In the genomic region with DNA sequence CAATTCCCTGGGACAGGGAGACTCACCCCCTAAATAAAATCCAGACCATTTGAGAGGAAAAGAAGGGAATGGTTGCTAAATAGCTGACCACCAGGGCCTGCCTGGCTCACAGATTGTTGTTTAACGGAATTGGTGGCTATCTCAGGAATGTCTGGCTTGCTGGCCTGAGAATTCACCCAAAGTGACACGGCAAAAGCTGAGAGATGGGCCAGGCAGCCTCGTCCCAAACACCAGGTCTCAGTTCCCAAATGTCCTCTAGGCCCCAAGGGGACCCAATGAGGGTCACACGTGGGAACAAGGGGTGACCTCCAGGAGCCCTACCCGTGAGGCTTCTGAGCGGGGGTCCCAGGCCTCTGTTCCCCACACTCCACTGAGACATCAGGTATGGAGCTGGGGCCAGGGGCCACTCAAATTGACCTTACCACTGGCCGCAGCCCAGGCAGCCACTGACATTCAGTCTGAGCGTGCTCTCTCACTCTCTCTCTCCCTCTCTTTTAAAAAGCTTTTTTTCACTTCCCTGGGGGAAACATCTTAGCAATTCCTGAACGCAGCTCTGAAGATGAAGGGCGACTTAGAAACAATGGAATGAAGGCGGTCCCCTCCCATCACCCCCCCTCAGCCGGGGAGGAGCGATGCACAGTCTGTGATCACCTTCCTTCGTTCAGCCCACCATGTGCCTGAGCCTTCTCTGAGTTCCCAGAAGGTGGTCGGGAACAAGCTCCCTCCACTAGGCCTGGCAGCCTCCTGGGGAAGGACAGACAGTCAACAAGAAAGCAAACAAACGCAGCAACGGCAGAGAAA, we compare ENCODE assay signal across 1 cellular context.
A peak's percentile ranks its signal among the peaks of the same experiment; 100 is the strongest.
TF ChIP-seq lines count a peak whose summit lies in the region.

No MANE protein-coding gene starts in this region.

TF ChIP-seq in HepG2, 621 proteins besides CTCF, POLR2A, EP300 and RAD21:
- no peak for TF ChIP-seq ZNF709 (CRISPR knock-in tag; IDR thresholded peaks at IDR 0.05)
- TF ChIP-seq NCOR1 (IDR thresholded peaks at IDR 0.05; ENCODE audit: borderline replicate concordance, low read length): no peak
- TF ChIP-seq MAZ (IDR thresholded peaks at IDR 0.05; ENCODE audit: borderline replicate concordance, low read depth, low read length): no peak
- no peak for TF ChIP-seq MAZ (CRISPR knock-in tag; IDR thresholded peaks at IDR 0.05; ENCODE audit: low read depth)
- TF ChIP-seq ZNF451 (CRISPR knock-in tag; IDR thresholded peaks at IDR 0.05): no peak
- no peak for TF ChIP-seq ZMAT3 (CRISPR knock-in tag; conservative IDR thresholded peaks at IDR 0.05)
- TF ChIP-seq, protein P1, sequence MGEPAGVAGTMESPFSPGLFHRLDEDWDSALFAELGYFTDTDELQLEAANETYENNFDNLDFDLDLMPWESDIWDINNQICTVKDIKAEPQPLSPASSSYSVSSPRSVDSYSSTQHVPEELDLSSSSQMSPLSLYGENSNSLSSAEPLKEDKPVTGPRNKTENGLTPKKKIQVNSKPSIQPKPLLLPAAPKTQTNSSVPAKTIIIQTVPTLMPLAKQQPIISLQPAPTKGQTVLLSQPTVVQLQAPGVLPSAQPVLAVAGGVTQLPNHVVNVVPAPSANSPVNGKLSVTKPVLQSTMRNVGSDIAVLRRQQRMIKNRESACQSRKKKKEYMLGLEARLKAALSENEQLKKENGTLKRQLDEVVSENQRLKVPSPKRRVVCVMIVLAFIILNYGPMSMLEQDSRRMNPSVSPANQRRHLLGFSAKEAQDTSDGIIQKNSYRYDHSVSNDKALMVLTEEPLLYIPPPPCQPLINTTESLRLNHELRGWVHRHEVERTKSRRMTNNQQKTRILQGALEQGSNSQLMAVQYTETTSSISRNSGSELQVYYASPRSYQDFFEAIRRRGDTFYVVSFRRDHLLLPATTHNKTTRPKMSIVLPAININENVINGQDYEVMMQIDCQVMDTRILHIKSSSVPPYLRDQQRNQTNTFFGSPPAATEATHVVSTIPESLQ (CRISPR knock-in tag; conservative IDR thresholded peaks at IDR 0.05): no peak
- TF ChIP-seq NR3C1 (CRISPR knock-in tag; IDR thresholded peaks at IDR 0.05): no peak
- no peak for TF ChIP-seq PCBP1 (IDR thresholded peaks at IDR 0.05; ENCODE audit: borderline replicate concordance, low read depth, low read length)
- no peak for TF ChIP-seq JARID2 (CRISPR knock-in tag; IDR thresholded peaks at IDR 0.05; ENCODE audit: insufficient replicate concordance)
- TF ChIP-seq GLI4 (CRISPR knock-in tag; IDR thresholded peaks at IDR 0.05; ENCODE audit: borderline replicate concordance): no peak
- no peak for TF ChIP-seq SP140L (CRISPR knock-in tag; IDR thresholded peaks at IDR 0.05; ENCODE audit: borderline replicate concordance)
- TF ChIP-seq FIP1L1 (IDR thresholded peaks at IDR 0.05; ENCODE audit: borderline replicate concordance, insufficient read depth, low read depth, low read length): no peak
- TF ChIP-seq SIN3B (IDR thresholded peaks at IDR 0.05; ENCODE audit: low read length): no peak
- no peak for TF ChIP-seq ZFP1 (CRISPR knock-in tag; IDR thresholded peaks at IDR 0.05)
- TF ChIP-seq ZNF530 (CRISPR knock-in tag; IDR thresholded peaks at IDR 0.05; ENCODE audit: low read depth): no peak
- TF ChIP-seq LCORL (IDR thresholded peaks at IDR 0.05): no peak
- no peak for TF ChIP-seq LCORL (CRISPR knock-in tag; IDR thresholded peaks at IDR 0.05)
- TF ChIP-seq SRSF4 (IDR thresholded peaks at IDR 0.05; ENCODE audit: low read depth, low read length, poor library complexity, severe bottlenecking): no peak
- TF ChIP-seq NRL (CRISPR knock-in tag; IDR thresholded peaks at IDR 0.05; ENCODE audit: borderline replicate concordance): 0 out of 2 replicates have a peak, but pooled peaks have one; percentile 22
- no peak for TF ChIP-seq CCDC6 (CRISPR knock-in tag; IDR thresholded peaks at IDR 0.05)
- TF ChIP-seq TEAD3 (CRISPR knock-in tag; optimal IDR thresholded peaks at IDR 0.05; ENCODE audit: borderline replicate concordance): peak; percentile 42
- TF ChIP-seq, protein P2, sequence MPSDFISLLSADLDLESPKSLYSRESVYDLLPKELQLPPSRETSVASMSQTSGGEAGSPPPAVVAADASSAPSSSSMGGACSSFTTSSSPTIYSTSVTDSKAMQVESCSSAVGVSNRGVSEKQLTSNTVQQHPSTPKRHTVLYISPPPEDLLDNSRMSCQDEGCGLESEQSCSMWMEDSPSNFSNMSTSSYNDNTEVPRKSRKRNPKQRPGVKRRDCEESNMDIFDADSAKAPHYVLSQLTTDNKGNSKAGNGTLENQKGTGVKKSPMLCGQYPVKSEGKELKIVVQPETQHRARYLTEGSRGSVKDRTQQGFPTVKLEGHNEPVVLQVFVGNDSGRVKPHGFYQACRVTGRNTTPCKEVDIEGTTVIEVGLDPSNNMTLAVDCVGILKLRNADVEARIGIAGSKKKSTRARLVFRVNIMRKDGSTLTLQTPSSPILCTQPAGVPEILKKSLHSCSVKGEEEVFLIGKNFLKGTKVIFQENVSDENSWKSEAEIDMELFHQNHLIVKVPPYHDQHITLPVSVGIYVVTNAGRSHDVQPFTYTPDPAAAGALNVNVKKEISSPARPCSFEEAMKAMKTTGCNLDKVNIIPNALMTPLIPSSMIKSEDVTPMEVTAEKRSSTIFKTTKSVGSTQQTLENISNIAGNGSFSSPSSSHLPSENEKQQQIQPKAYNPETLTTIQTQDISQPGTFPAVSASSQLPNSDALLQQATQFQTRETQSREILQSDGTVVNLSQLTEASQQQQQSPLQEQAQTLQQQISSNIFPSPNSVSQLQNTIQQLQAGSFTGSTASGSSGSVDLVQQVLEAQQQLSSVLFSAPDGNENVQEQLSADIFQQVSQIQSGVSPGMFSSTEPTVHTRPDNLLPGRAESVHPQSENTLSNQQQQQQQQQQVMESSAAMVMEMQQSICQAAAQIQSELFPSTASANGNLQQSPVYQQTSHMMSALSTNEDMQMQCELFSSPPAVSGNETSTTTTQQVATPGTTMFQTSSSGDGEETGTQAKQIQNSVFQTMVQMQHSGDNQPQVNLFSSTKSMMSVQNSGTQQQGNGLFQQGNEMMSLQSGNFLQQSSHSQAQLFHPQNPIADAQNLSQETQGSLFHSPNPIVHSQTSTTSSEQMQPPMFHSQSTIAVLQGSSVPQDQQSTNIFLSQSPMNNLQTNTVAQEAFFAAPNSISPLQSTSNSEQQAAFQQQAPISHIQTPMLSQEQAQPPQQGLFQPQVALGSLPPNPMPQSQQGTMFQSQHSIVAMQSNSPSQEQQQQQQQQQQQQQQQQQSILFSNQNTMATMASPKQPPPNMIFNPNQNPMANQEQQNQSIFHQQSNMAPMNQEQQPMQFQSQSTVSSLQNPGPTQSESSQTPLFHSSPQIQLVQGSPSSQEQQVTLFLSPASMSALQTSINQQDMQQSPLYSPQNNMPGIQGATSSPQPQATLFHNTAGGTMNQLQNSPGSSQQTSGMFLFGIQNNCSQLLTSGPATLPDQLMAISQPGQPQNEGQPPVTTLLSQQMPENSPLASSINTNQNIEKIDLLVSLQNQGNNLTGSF (CRISPR knock-in tag; IDR thresholded peaks at IDR 0.05): no peak
- no peak for TF ChIP-seq TOE1 (CRISPR knock-in tag; IDR thresholded peaks at IDR 0.05)
- TF ChIP-seq, protein P3, sequence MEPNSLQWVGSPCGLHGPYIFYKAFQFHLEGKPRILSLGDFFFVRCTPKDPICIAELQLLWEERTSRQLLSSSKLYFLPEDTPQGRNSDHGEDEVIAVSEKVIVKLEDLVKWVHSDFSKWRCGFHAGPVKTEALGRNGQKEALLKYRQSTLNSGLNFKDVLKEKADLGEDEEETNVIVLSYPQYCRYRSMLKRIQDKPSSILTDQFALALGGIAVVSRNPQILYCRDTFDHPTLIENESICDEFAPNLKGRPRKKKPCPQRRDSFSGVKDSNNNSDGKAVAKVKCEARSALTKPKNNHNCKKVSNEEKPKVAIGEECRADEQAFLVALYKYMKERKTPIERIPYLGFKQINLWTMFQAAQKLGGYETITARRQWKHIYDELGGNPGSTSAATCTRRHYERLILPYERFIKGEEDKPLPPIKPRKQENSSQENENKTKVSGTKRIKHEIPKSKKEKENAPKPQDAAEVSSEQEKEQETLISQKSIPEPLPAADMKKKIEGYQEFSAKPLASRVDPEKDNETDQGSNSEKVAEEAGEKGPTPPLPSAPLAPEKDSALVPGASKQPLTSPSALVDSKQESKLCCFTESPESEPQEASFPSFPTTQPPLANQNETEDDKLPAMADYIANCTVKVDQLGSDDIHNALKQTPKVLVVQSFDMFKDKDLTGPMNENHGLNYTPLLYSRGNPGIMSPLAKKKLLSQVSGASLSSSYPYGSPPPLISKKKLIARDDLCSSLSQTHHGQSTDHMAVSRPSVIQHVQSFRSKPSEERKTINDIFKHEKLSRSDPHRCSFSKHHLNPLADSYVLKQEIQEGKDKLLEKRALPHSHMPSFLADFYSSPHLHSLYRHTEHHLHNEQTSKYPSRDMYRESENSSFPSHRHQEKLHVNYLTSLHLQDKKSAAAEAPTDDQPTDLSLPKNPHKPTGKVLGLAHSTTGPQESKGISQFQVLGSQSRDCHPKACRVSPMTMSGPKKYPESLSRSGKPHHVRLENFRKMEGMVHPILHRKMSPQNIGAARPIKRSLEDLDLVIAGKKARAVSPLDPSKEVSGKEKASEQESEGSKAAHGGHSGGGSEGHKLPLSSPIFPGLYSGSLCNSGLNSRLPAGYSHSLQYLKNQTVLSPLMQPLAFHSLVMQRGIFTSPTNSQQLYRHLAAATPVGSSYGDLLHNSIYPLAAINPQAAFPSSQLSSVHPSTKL (CRISPR knock-in tag; IDR thresholded peaks at IDR 0.05): no peak
- no peak for TF ChIP-seq ZNF251 (CRISPR knock-in tag; IDR thresholded peaks at IDR 0.05)
- TF ChIP-seq, protein P4, sequence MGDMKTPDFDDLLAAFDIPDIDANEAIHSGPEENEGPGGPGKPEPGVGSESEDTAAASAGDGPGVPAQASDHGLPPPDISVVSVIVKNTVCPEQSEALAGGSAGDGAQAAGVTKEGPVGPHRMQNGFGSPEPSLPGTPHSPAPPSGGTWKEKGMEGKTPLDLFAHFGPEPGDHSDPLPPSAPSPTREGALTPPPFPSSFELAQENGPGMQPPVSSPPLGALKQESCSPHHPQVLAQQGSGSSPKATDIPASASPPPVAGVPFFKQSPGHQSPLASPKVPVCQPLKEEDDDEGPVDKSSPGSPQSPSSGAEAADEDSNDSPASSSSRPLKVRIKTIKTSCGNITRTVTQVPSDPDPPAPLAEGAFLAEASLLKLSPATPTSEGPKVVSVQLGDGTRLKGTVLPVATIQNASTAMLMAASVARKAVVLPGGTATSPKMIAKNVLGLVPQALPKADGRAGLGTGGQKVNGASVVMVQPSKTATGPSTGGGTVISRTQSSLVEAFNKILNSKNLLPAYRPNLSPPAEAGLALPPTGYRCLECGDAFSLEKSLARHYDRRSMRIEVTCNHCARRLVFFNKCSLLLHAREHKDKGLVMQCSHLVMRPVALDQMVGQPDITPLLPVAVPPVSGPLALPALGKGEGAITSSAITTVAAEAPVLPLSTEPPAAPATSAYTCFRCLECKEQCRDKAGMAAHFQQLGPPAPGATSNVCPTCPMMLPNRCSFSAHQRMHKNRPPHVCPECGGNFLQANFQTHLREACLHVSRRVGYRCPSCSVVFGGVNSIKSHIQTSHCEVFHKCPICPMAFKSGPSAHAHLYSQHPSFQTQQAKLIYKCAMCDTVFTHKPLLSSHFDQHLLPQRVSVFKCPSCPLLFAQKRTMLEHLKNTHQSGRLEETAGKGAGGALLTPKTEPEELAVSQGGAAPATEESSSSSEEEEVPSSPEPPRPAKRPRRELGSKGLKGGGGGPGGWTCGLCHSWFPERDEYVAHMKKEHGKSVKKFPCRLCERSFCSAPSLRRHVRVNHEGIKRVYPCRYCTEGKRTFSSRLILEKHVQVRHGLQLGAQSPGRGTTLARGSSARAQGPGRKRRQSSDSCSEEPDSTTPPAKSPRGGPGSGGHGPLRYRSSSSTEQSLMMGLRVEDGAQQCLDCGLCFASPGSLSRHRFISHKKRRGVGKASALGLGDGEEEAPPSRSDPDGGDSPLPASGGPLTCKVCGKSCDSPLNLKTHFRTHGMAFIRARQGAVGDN (CRISPR knock-in tag; IDR thresholded peaks at IDR 0.05): peak; percentile 39
- TF ChIP-seq, protein P5, sequence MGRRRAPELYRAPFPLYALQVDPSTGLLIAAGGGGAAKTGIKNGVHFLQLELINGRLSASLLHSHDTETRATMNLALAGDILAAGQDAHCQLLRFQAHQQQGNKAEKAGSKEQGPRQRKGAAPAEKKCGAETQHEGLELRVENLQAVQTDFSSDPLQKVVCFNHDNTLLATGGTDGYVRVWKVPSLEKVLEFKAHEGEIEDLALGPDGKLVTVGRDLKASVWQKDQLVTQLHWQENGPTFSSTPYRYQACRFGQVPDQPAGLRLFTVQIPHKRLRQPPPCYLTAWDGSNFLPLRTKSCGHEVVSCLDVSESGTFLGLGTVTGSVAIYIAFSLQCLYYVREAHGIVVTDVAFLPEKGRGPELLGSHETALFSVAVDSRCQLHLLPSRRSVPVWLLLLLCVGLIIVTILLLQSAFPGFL (CRISPR knock-in tag; IDR thresholded peaks at IDR 0.05): no peak
- no peak for TF ChIP-seq ZNF235 (CRISPR knock-in tag; IDR thresholded peaks at IDR 0.05; ENCODE audit: borderline replicate concordance)
- TF ChIP-seq, protein P6, sequence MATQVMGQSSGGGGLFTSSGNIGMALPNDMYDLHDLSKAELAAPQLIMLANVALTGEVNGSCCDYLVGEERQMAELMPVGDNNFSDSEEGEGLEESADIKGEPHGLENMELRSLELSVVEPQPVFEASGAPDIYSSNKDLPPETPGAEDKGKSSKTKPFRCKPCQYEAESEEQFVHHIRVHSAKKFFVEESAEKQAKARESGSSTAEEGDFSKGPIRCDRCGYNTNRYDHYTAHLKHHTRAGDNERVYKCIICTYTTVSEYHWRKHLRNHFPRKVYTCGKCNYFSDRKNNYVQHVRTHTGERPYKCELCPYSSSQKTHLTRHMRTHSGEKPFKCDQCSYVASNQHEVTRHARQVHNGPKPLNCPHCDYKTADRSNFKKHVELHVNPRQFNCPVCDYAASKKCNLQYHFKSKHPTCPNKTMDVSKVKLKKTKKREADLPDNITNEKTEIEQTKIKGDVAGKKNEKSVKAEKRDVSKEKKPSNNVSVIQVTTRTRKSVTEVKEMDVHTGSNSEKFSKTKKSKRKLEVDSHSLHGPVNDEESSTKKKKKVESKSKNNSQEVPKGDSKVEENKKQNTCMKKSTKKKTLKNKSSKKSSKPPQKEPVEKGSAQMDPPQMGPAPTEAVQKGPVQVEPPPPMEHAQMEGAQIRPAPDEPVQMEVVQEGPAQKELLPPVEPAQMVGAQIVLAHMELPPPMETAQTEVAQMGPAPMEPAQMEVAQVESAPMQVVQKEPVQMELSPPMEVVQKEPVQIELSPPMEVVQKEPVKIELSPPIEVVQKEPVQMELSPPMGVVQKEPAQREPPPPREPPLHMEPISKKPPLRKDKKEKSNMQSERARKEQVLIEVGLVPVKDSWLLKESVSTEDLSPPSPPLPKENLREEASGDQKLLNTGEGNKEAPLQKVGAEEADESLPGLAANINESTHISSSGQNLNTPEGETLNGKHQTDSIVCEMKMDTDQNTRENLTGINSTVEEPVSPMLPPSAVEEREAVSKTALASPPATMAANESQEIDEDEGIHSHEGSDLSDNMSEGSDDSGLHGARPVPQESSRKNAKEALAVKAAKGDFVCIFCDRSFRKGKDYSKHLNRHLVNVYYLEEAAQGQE (IDR thresholded peaks at IDR 0.05; ENCODE audit: borderline replicate concordance in 1 of 2, low read depth in 1 of 2, low read length in 2 of 2): no peak
- no peak for TF ChIP-seq ZNF83 (CRISPR knock-in tag; IDR thresholded peaks at IDR 0.05; ENCODE audit: borderline replicate concordance)
- TF ChIP-seq ZFX (CRISPR knock-in tag; IDR thresholded peaks at IDR 0.05; ENCODE audit: low read depth): 0 out of 2 replicates have a peak, but pooled peaks have one; percentile 15
- TF ChIP-seq FOXA1 (IDR thresholded peaks at IDR 0.05): no peak
- peak; percentile 9; the same call in 1 of the 2 replicates for TF ChIP-seq FOXA1 (CRISPR knock-in tag; IDR thresholded peaks at IDR 0.05)
- TF ChIP-seq SAP130 (CRISPR knock-in tag; IDR thresholded peaks at IDR 0.05; ENCODE audit: low read depth): no peak
- no peak for TF ChIP-seq NR2F1 (CRISPR knock-in tag; IDR thresholded peaks at IDR 0.05)
